Comparison of ENCODE assay signal across 1 cellular context in the genomic region with DNA sequence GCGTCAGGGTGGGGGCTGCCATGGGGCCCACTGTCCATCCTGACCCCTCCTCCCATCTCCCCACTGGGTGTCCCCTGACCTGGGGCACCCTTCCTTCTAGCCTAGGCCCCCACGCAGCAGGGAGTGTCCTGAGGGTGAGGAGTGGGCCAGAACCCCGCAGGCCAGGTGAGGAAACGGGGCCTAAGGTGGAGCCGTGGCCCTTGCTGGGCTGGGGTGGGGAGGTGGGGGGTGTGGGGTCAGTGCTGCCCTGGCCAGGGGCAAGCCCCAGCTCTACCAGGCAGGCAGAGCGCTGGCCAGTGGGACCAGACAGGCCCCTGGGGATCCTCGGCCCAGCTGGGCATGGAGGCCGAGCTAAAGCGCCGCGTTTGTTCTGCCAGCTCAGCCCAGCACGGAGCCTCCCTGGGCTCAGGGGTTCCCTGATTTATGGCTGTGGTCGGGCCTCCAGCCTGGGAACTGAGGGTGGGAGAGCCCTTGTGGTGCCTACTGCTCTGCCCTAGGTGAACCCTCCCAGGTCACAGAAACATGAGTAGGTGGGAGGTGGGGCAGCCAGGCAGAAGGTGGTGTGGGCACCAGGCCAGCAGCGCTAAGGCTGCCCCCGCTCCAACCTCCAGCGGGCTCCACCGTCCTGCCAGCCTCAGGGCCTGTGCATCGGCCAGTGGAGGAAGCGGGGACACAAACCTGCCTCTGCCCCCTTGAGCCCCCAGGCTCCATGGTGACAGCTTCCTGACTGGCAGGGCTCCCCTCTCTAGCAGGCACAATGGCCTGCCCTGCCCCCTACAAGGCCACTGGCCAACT.
TF ChIP-seq lines count a peak whose summit lies in the region.

No MANE protein-coding gene starts in this region.

TF ChIP-seq in K562, 482 proteins besides CTCF, POLR2A, EP300 and RAD21:
- TF ChIP-seq RBFOX2 (IDR thresholded peaks at IDR 0.05; ENCODE audit: low read depth, low read length) (0 out of 2 replicates have a peak, but pooled peaks have one; percentile 22), XRCC3 (IDR thresholded peaks at IDR 0.05) (no peak)
TF ChIP-seq in K562: peak in this region for 1.
